Comparison of ENCODE assay signal across 9 cellular contexts in genomic region chr2:121197369-121198091, GRCh38.
DNase-seq lines count a peak whose midpoint lies in the region; ATAC-seq and TF ChIP-seq lines count a peak whose summit lies in the region.
"Had no signal": no experiment of that assay in that cellular context is flagged by ENCODE, and none has a peak within 500 bp of the region (broad histone marks: within the 10 kb centered on the region; RNA-seq: fewer than 3 reads in every experiment).

No MANE protein-coding gene starts in this region.

- peak overlapping the region; percentile 87 for H3K27ac ChIP-seq in PC-9
- no peak overlapping the region for H3K27ac ChIP-seq in neuronal stem cell (replicated peaks; ENCODE audit: low read length)

- H3F3A ChIP-seq in PC-9 (ENCODE audit: insufficient read depth, low read depth): peaks cover 10% of the 10 kb centered on the region

- no peak overlapping the region for H2BK12ac ChIP-seq in neuronal stem cell (ENCODE audit: low read length)

- no peaks in the 10 kb centered on the region for H3K79me2 ChIP-seq in PC-9 (ENCODE audit: low read depth)

- H3K36me3 Mint-ChIP-seq in activated T-helper 2 cell treated with anti-CD3 and anti-CD28 coated beads, Interferon-gamma antibody, Interleukin-2, Interleukin-4, amounts not matched to agents 10 μg/mL and 5 μg/mL and 100 μg/mL, durations not matched to agents 14 hours and 24 hours and 36 hours (ENCODE audit: low read depth): no peaks in the 10 kb centered on the region
- H3K36me3 Mint-ChIP-seq: CD4-positive, CD25-positive, alpha-beta regulatory T cell had no signal

- H3K4me3 Mint-ChIP-seq in activated T-helper 2 cell treated with anti-CD3 and anti-CD28 coated beads, Interferon-gamma antibody, Interleukin-2, Interleukin-4, amounts not matched to agents 10 μg/mL and 5 μg/mL and 100 μg/mL, durations not matched to agents 14 hours and 24 hours and 36 hours (ENCODE audit: low read depth): no peak overlapping the region
- H3K4me3 Mint-ChIP-seq: CD4-positive, CD25-positive, alpha-beta regulatory T cell had no signal

- intact Hi-C loops in PC-9 (cut with micrococcal nuclease; ENCODE audit: unreplicated experiment): loop anchor here (5.0 kb wide), 1 partner anchor 45 kb away; no protein-coding TSS in a partner anchor
- intact Hi-C loops in activated T-helper 2 cell treated with anti-CD3 and anti-CD28 coated beads, Interferon-gamma antibody, Interleukin-2, Interleukin-4, amounts not matched to agents 10 μg/mL and 5 μg/mL and 100 μg/mL, durations not matched to agents 14 hours and 24 hours and 36 hours (cut with micrococcal nuclease): no loop called here

- H3K23ac ChIP-seq in neuronal stem cell (ENCODE audit: low read depth, low read length, poor library complexity): no peak overlapping the region

- H3K4me3 ChIP-seq in PC-9 (peak overlapping the region; percentile 22; the same call in 1 of the 2 replicates), fibroblast of mammary gland (ENCODE audit: control insufficient read depth, low read depth, low read length) (no peak overlapping the region), neuronal stem cell (ENCODE audit: low read length in 2 of 2) (no peak overlapping the region)

- no peak overlapping the region for H3K14ac ChIP-seq in neuronal stem cell (ENCODE audit: low read length)

- no peak overlapping the region for H2AK5ac ChIP-seq in neuronal stem cell (ENCODE audit: low read depth, low read length)

- H4K91ac ChIP-seq in neuronal stem cell (ENCODE audit: low read depth, low read length, poor library complexity): no peak overlapping the region

- H2BK120ac ChIP-seq in neuronal stem cell (ENCODE audit: low read depth, low read length): no peak overlapping the region

- no peak for ATAC-seq in GM21447 (IDR thresholded peaks at IDR 0.05; ENCODE audit: unreplicated experiment)

- POLR2A ChIA-PET in PC-9 (lab: Charles Lee; ENCODE audit: unreplicated experiment): interaction anchor here (0.7 to 1.1 kb wide), 3 partner anchors 13 to 82 kb away, joined by 3 to 19 read pairs (median 6); no protein-coding TSS in a partner anchor

- H3K9ac ChIP-seq in neuronal stem cell (ENCODE audit: low read depth, low read length, poor library complexity): no peak overlapping the region

- H3K18ac ChIP-seq in neuronal stem cell (ENCODE audit: low read length): peak overlapping the region; percentile 65

- H3K4me2 ChIP-seq in PC-9: peak overlapping the region; percentile 72
- no peak overlapping the region for H3K4me2 ChIP-seq in neuronal stem cell (ENCODE audit: insufficient read depth, low read length, poor library complexity, severe bottlenecking)

- no peaks in the 10 kb centered on the region for H4K20me1 ChIP-seq in PC-9 (ENCODE audit: insufficient read depth)

- peak overlapping the region; percentile 77 for H2AFZ ChIP-seq in PC-9
- no peak overlapping the region for H2AFZ ChIP-seq in neuronal stem cell (ENCODE audit: low read length)

- no peaks in the 10 kb centered on the region for H3K9me2 ChIP-seq in PC-9 (ENCODE audit: insufficient read depth)

- no peaks in the 10 kb centered on the region for H3K4me1 Mint-ChIP-seq in activated T-helper 2 cell treated with anti-CD3 and anti-CD28 coated beads, Interferon-gamma antibody, Interleukin-2, Interleukin-4, amounts not matched to agents 10 μg/mL and 5 μg/mL and 100 μg/mL, durations not matched to agents 14 hours and 24 hours and 36 hours (ENCODE audit: low read depth)
- H3K4me1 Mint-ChIP-seq: CD4-positive, CD25-positive, alpha-beta regulatory T cell had no signal

- no peaks in the 10 kb centered on the region for H3K27me3 Mint-ChIP-seq in activated T-helper 2 cell treated with anti-CD3 and anti-CD28 coated beads, Interferon-gamma antibody, Interleukin-2, Interleukin-4, amounts not matched to agents 10 μg/mL and 5 μg/mL and 100 μg/mL, durations not matched to agents 14 hours and 24 hours and 36 hours (ENCODE audit: low read depth)
- H3K27me3 Mint-ChIP-seq: CD4-positive, CD25-positive, alpha-beta regulatory T cell had no signal

- H3K27ac Mint-ChIP-seq in activated T-helper 2 cell treated with anti-CD3 and anti-CD28 coated beads, Interferon-gamma antibody, Interleukin-2, Interleukin-4, amounts not matched to agents 10 μg/mL and 5 μg/mL and 100 μg/mL, durations not matched to agents 14 hours and 24 hours and 36 hours: no peak overlapping the region
- H3K27ac Mint-ChIP-seq: CD4-positive, CD25-positive, alpha-beta regulatory T cell had no signal

- H3K36me3 ChIP-seq in PC-9 (ENCODE audit: low read depth) (no peaks in the 10 kb centered on the region), neuronal stem cell (replicated peaks in 1 of 2; ENCODE audit: control insufficient read depth in 2 of 2, insufficient read depth in 2 of 2, low read length in 2 of 2) (peaks cover 0 to 2% of the 10 kb centered on the region in 2 donors)

- H3K4me1 ChIP-seq in PC-9 (replicated peaks; ENCODE audit: insufficient read depth) (peaks cover 43% of the 10 kb centered on the region), neuronal stem cell (ENCODE audit: control insufficient read depth in 2 of 2, insufficient read depth in 1 of 2, low read depth in 1 of 2, low read length in 2 of 2) (peaks cover 0 to 1% of the 10 kb centered on the region in 2 donors)

- no peak overlapping the region for H2BK5ac ChIP-seq in neuronal stem cell (ENCODE audit: low read length)

- no peak overlapping the region for H3K4ac ChIP-seq in neuronal stem cell (ENCODE audit: low read length)

- DNase-seq in AG20443 (ENCODE audit: low spot score): peak; percentile 92
- peak; percentile 82 to 93 for DNase-seq in PC-9
- DNase-seq in fibroblast of mammary gland (ENCODE audit: low read depth): peak; percentile 65
- no peak for DNase-seq in neuronal stem cell (ENCODE audit: low spot score)
- no peak for DNase-seq in activated T-helper 2 cell treated with anti-CD3 and anti-CD28 coated beads, Interferon-gamma antibody, Interleukin-2, Interleukin-4, amounts not matched to agents 10 μg/mL and 5 μg/mL and 100 μg/mL, durations not matched to agents 14 hours and 24 hours and 36 hours (ENCODE audit: low spot score)
- DNase-seq in stimulated activated CD4-positive, alpha-beta T cell treated with anti-CD3 and anti-CD28 coated beads, Interleukin-2, amount 100 ng/mL, for 48 hours: no peak
- no peak for DNase-seq in NAMALWA (ENCODE audit: low spot score)
- DNase-seq: CD4-positive, CD25-positive, alpha-beta regulatory T cell had no signal

- H3K9me3 ChIP-seq in PC-9 (ENCODE audit: insufficient read depth, low read depth): no peaks in the 10 kb centered on the region
- no peaks in the 10 kb centered on the region for H3K9me3 ChIP-seq in neuronal stem cell (replicated peaks in 1 of 2; ENCODE audit: control insufficient read depth in 2 of 2, insufficient read depth in 1 of 2, low read depth in 1 of 2, low read length in 2 of 2)

- BruUV-seq in PC-9 (replicated peaks; lab: Mats Ljungman, UMichigan): TSS peak; percentile 86

- TF ChIP-seq CTCF in PC-9 (conservative IDR thresholded peaks at IDR 0.05) (no peak), fibroblast of mammary gland (conservative IDR thresholded peaks at IDR 0.05; ENCODE audit: control insufficient read depth, insufficient read depth, low read depth, low read length) (no peak)

- no peak overlapping the region for H2BK15ac ChIP-seq in neuronal stem cell (ENCODE audit: low read length)

- H3K27me3 ChIP-seq in PC-9 (ENCODE audit: insufficient read depth, low read depth) (no peaks in the 10 kb centered on the region), neuronal stem cell (ENCODE audit: control insufficient read depth in 3 of 3, insufficient read depth in 3 of 3, low read depth in 1 of 3, low read length in 3 of 3) (peaks cover 0 to 5% (median 0%) of the 10 kb centered on the region in 3 experiments)

- no peak overlapping the region for H4K8ac ChIP-seq in neuronal stem cell (ENCODE audit: low read depth, low read length)

- WGBS in neuronal stem cell (ENCODE audit: extremely low coverage in 2 of 2, insufficient read length in 2 of 2, insufficient replicate concordance in 1 of 2), 2 donors: no CpG with 5 or more reads among the region's 19 CpGs

- H3K9me3 Mint-ChIP-seq in activated T-helper 2 cell treated with anti-CD3 and anti-CD28 coated beads, Interferon-gamma antibody, Interleukin-2, Interleukin-4, amounts not matched to agents 10 μg/mL and 5 μg/mL and 100 μg/mL, durations not matched to agents 14 hours and 24 hours and 36 hours: no peaks in the 10 kb centered on the region
- H3K9me3 Mint-ChIP-seq: CD4-positive, CD25-positive, alpha-beta regulatory T cell had no signal

- H3K79me1 ChIP-seq in neuronal stem cell (ENCODE audit: low read depth, low read length): no peaks in the 10 kb centered on the region

- CTCF ChIA-PET in PC-9 (lab: Charles Lee): interaction anchor here (0.6 to 1.4 kb wide), 6 partner anchors 31 to 462 kb away, joined by 3 to 11 read pairs (median 8); partner anchors contain the start of gene GLI2

Comparison
In these comparisons a context has a peak if more than half of its experiments do, and no peak if none do; other contexts are left out.
1. DNase-seq: peak in AG20443 (single experiment), PC-9 (2 of 2) and fibroblast of mammary gland (single experiment); none in neuronal stem cell (single experiment), activated T-helper 2 cell treated with anti-CD3 and anti-CD28 coated beads, Interferon-gamma antibody, Interleukin-2, Interleukin-4, amounts not matched to agents 10 μg/mL and 5 μg/mL and 100 μg/mL, durations not matched to agents 14 hours and 24 hours and 36 hours (single experiment), stimulated activated CD4-positive, alpha-beta T cell treated with anti-CD3 and anti-CD28 coated beads, Interleukin-2, amount 100 ng/mL, for 48 hours (0 of 2) and NAMALWA (single experiment).